9 cellular contexts compared by ENCODE assay signal in genomic region chr10:43322769-43323168, GRCh38. TPM values are rescaled to one million over a fixed set of nuclear protein-coding genes. Genes with fewer than 3 reads are reported as not detected.
A peak's percentile ranks its signal among the peaks of the same experiment; 100 is the strongest.
DNase-seq lines count a peak whose midpoint lies in the region; ATAC-seq and TF ChIP-seq lines count a peak whose summit lies in the region.
"Had no signal": no experiment of that assay in that cellular context is flagged by ENCODE, and none has a peak within 500 bp of the region (broad histone marks: within the 10 kb centered on the region; RNA-seq: fewer than 3 reads in every experiment).

No MANE protein-coding gene starts in this region.

- CTCF ChIA-PET in GM10248 (lab: Yijun Ruan, JAX), result no interaction called here

- H3K4me1 ChIP-seq in iPS-20b (ENCODE audit: insufficient read depth, low read length), result no peaks in the 10 kb centered on the region; the same call in 1 of the 2 replicates

- H3K27me3 ChIP-seq in iPS-20b (ENCODE audit: insufficient read depth, low read length), result no peaks in the 10 kb centered on the region

- peaks cover 8% of the 10 kb centered on the region for H3K27me3 Mint-ChIP-seq in activated CD4-positive, alpha-beta T cell treated with anti-CD3 and anti-CD28 coated beads, Interleukin-2, amount 10 ng/mL, durations not matched to agents 24 days and 14 days

- POLR2A ChIA-PET in GM10248 (lab: Yijun Ruan, JAX), result no interaction called here

- H3K9me3 ChIP-seq in iPS-20b (ENCODE audit: insufficient read depth, low read depth, low read length), result no peaks in the 10 kb centered on the region

- peaks cover 20% of the 10 kb centered on the region for H3K4me1 Mint-ChIP-seq in activated CD4-positive, alpha-beta T cell treated with anti-CD3 and anti-CD28 coated beads, Interleukin-2, amount 10 ng/mL, durations not matched to agents 24 days and 14 days

- H3K4me3 Mint-ChIP-seq in activated CD4-positive, alpha-beta T cell treated with anti-CD3 and anti-CD28 coated beads, Interleukin-2, amount 10 ng/mL, durations not matched to agents 24 days and 14 days, result peak overlapping the region; percentile 72

- peak; percentile 65 for ATAC-seq in HG03457 (IDR thresholded peaks at IDR 0.05; ENCODE audit: unreplicated experiment)

- no peaks in the 10 kb centered on the region for H3K36me3 Mint-ChIP-seq in activated CD4-positive, alpha-beta T cell treated with anti-CD3 and anti-CD28 coated beads, Interleukin-2, amount 10 ng/mL, durations not matched to agents 24 days and 14 days (ENCODE audit: low read depth)

- no peaks in the 10 kb centered on the region for H3K9me3 Mint-ChIP-seq in activated CD4-positive, alpha-beta T cell treated with anti-CD3 and anti-CD28 coated beads, Interleukin-2, amount 10 ng/mL, durations not matched to agents 24 days and 14 days

- no peak for TF ChIP-seq CTCF in GM10248 (IDR thresholded peaks at IDR 0.05; ENCODE audit: control extremely low read depth, extremely low read depth, low read depth, missing control alignments)

- no peaks in the 10 kb centered on the region for H3K36me3 ChIP-seq in iPS-20b (ENCODE audit: insufficient read depth, low read depth, low read length)

- H3K9ac ChIP-seq in iPS-20b (ENCODE audit: low read depth, low read length), result peak overlapping the region; percentile 49; the same call in 1 of the 2 replicates

- H3K27ac ChIP-seq in iPS-20b (ENCODE audit: low read length), result no peak overlapping the region

- H3K27ac Mint-ChIP-seq in activated CD4-positive, alpha-beta T cell treated with anti-CD3 and anti-CD28 coated beads, Interleukin-2, amount 10 ng/mL, durations not matched to agents 24 days and 14 days, result no peak overlapping the region

- intact Hi-C loops in activated CD4-positive, alpha-beta T cell treated with anti-CD3 and anti-CD28 coated beads, Interleukin-2, amount 10 ng/mL, durations not matched to agents 24 days and 14 days (cut with micrococcal nuclease), result no loop called here

- DNase-seq in GM10248 (ENCODE audit: extremely low spot score), result peak; percentile 49
- DNase-seq in activated CD4-positive, alpha-beta T cell treated with anti-CD3 and anti-CD28 coated beads, Interleukin-2, amount 10 ng/mL, durations not matched to agents 24 days and 14 days, result peak; percentile 96
- peak; percentile 63 to 70 for DNase-seq in cerebellar nuclear complex (lab: John Stamatoyannopoulos, UW)
- DNase-seq in skeletal muscle cell (ENCODE audit: low read depth), result no peak
- DNase-seq in COR-L47 (lab: John Stamatoyannopoulos, UW), result no peak
- no peak for DNase-seq in RKO (ENCODE audit: low spot score)

- H3K4me3 ChIP-seq in iPS-20b (ENCODE audit: low read length), result peak overlapping the region; percentile 71
- H3K4me3 ChIP-seq in skeletal muscle cell (ENCODE audit: low read depth, low read length), result peak overlapping the region; percentile 25

RNA-seq across cellular contexts. Expression of gene FXYD4, which starts 48.7 kb away (rescaled TPM):
- total RNA-seq in activated CD4-positive, alpha-beta T cell treated with anti-CD3 and anti-CD28 coated beads, Interleukin-2, amount 10 ng/mL, durations not matched to agents 24 days and 14 days, result not detected in 2 replicates
- total RNA-seq: HT1080 had no signal

RNA-seq across cellular contexts. Expression of gene RASGEF1A, which starts 55.9 kb away (rescaled TPM):
- 0.63 and 0.66 TPM in 2 replicates for total RNA-seq in activated CD4-positive, alpha-beta T cell treated with anti-CD3 and anti-CD28 coated beads, Interleukin-2, amount 10 ng/mL, durations not matched to agents 24 days and 14 days
- total RNA-seq: HT1080 had no signal

Comparison
In these comparisons a context has a peak if more than half of its experiments do, and no peak if none do; other contexts are left out.
1. DNase-seq: peak in GM10248 (single experiment), activated CD4-positive, alpha-beta T cell treated with anti-CD3 and anti-CD28 coated beads, Interleukin-2, amount 10 ng/mL, durations not matched to agents 24 days and 14 days (single experiment) and cerebellar nuclear complex (2 of 2); none in skeletal muscle cell (single experiment), COR-L47 (single experiment) and RKO (single experiment).